ENCODE assay signal across 8 cellular contexts in genomic region chr5:43105369-43106289, GRCh38. TPM values are rescaled to one million over a fixed set of nuclear protein-coding genes. Genes with fewer than 3 reads are reported as not detected.
DNase-seq lines count a peak whose midpoint lies in the region; ATAC-seq and TF ChIP-seq lines count a peak whose summit lies in the region.

No MANE protein-coding gene starts in this region.

- H3K27me3 ChIP-seq in left lung = no peaks in the 10 kb centered on the region

- peaks cover 0 to 7% of the 10 kb centered on the region in 2 donors for H3K4me1 ChIP-seq in left lung

- POLR2A ChIA-PET in activated CD4-positive, alpha-beta T cell treated with anti-CD3 and anti-CD28 coated beads, Interleukin-2, amount 10 ng/mL, durations not matched to agents 7 days and 5 days (lab: Charles Lee) = interaction anchor here (0.5 to 1.1 kb wide), 4 partner anchors 16 to 379 kb away, joined by 3 to 5 read pairs (median 4); no protein-coding TSS in a partner anchor

- H3K9me3 ChIP-seq in left lung = no peaks in the 10 kb centered on the region

- intact Hi-C loops in CD14-positive monocyte (cut with micrococcal nuclease) = loop anchor here in 1 of 2 donors (5.0 kb wide), 1 partner anchor 1198 kb away; no protein-coding TSS in a partner anchor
- intact Hi-C loops in left lung (cut with DNase I) = no loop called here

- DNase-seq in CD14-positive monocyte (ENCODE audit: low spot score) = peak; percentile 87
- DNase-seq in NCI-H526 treated with DMSO at 0.1 percent for 48 hours (lab: John Stamatoyannopoulos, UW) = peak; percentile 96
- DNase-seq in activated CD4-positive, alpha-beta T cell treated with anti-CD3 and anti-CD28 coated beads, Interleukin-2, amount 10 ng/mL, durations not matched to agents 7 days and 5 days = peak; percentile 92
- peak; percentile 97 for DNase-seq in dedifferentiated amniotic fluid mesenchymal stem cell (ENCODE audit: extremely low spot score)
- peak; percentile 89 to 92 for DNase-seq in left lung
- peak; percentile 82 to 86 for DNase-seq in stimulated activated CD4-positive, alpha-beta T cell treated with anti-CD3 and anti-CD28 coated beads, Interleukin-2, amount 100 ng/mL, for 48 hours

- peak overlapping the region; percentile 85 to 92 for H3K4me3 Mint-ChIP-seq in CD14-positive monocyte
- peak overlapping the region; percentile 67 for H3K4me3 Mint-ChIP-seq in activated CD4-positive, alpha-beta T cell treated with anti-CD3 and anti-CD28 coated beads, Interleukin-2, amount 10 ng/mL, durations not matched to agents 7 days and 5 days

- CTCF ChIA-PET in activated CD4-positive, alpha-beta T cell treated with anti-CD3 and anti-CD28 coated beads, Interleukin-2, amount 10 ng/mL, durations not matched to agents 7 days and 5 days (lab: Charles Lee) = interaction anchor here (0.5 to 14.9 kb wide), 28 partner anchors 10 to 498 kb away, joined by 3 to 166 read pairs (median 4); partner anchors contain the start of genes TMEM267 and ZNF131

- H3K4me3 ChIP-seq in left lung = peak overlapping the region; percentile 16 to 40

- no peaks in the 10 kb centered on the region for H3K36me3 ChIP-seq in left lung

- H3K27ac ChIP-seq in left lung = peak overlapping the region; percentile 45 to 74

- ATAC-seq in GM19395 (IDR thresholded peaks at IDR 0.05; ENCODE audit: unreplicated experiment) = peak; percentile 98
- ATAC-seq in HG03521 (IDR thresholded peaks at IDR 0.05; ENCODE audit: unreplicated experiment) = peak; percentile 93
- peak; percentile 100 for ATAC-seq in left lung

- no peaks in the 10 kb centered on the region for H3K9me3 Mint-ChIP-seq in CD14-positive monocyte
- H3K9me3 Mint-ChIP-seq in activated CD4-positive, alpha-beta T cell treated with anti-CD3 and anti-CD28 coated beads, Interleukin-2, amount 10 ng/mL, durations not matched to agents 7 days and 5 days = no peaks in the 10 kb centered on the region

- peak overlapping the region; percentile 87 to 95 (median 91) for H3K27ac Mint-ChIP-seq in CD14-positive monocyte
- peak overlapping the region; percentile 86 for H3K27ac Mint-ChIP-seq in activated CD4-positive, alpha-beta T cell treated with anti-CD3 and anti-CD28 coated beads, Interleukin-2, amount 10 ng/mL, durations not matched to agents 7 days and 5 days

- peaks cover 18% of the 10 kb centered on the region for H3K4me1 Mint-ChIP-seq in CD14-positive monocyte
- peaks cover 47% of the 10 kb centered on the region for H3K4me1 Mint-ChIP-seq in activated CD4-positive, alpha-beta T cell treated with anti-CD3 and anti-CD28 coated beads, Interleukin-2, amount 10 ng/mL, durations not matched to agents 7 days and 5 days

- TF ChIP-seq CTCF in CD14-positive monocyte (IDR thresholded peaks at IDR 0.05) (peak; percentile 100), left lung (IDR thresholded peaks at IDR 0.05) (peak; percentile 99)

- H3K27me3 Mint-ChIP-seq in CD14-positive monocyte (ENCODE audit: low read depth in 3 of 3) = peaks cover 0 to 1% (median 0%) of the 10 kb centered on the region in 3 donors
- H3K27me3 Mint-ChIP-seq in activated CD4-positive, alpha-beta T cell treated with anti-CD3 and anti-CD28 coated beads, Interleukin-2, amount 10 ng/mL, durations not matched to agents 7 days and 5 days = no peaks in the 10 kb centered on the region

- peaks cover 0 to 2% of the 10 kb centered on the region in 2 donors for H3K36me3 Mint-ChIP-seq in CD14-positive monocyte
- H3K36me3 Mint-ChIP-seq in activated CD4-positive, alpha-beta T cell treated with anti-CD3 and anti-CD28 coated beads, Interleukin-2, amount 10 ng/mL, durations not matched to agents 7 days and 5 days (ENCODE audit: low read depth) = no peaks in the 10 kb centered on the region

RNA-seq across cellular contexts. Expression of gene ZNF131, which starts 15.1 kb away (rescaled TPM):
- 10 to 100 TPM; 13.4 to 17.2 TPM for polyA plus RNA-seq in CD14-positive monocyte
- 10 to 100 TPM; 48.4 to 50.8 TPM for total RNA-seq in activated CD4-positive, alpha-beta T cell treated with anti-CD3 and anti-CD28 coated beads, Interleukin-2, amount 10 ng/mL, durations not matched to agents 7 days and 5 days
- 10 to 100 TPM; 23.4 to 33.1 TPM for total RNA-seq in left lung

Comparison
In these comparisons a context has a peak if more than half of its experiments do, and no peak if none do; other contexts are left out.
1. Peak in every context shown above with its lines: DNase-seq, ATAC-seq, H3K4me3 ChIP-seq and H3K27ac ChIP-seq.